Comparison of ENCODE assay signal across 1 cellular context in genomic region chr7:99498546-99498944, GRCh38.
TF ChIP-seq lines count a peak whose summit lies in the region.

No MANE protein-coding gene starts in this region.

TF ChIP-seq in H1, 55 proteins besides CTCF, POLR2A, EP300 and RAD21:
- no peak for TF ChIP-seq CHD2 (IDR thresholded peaks at IDR 0.05; ENCODE audit: low read length)
- no peak for TF ChIP-seq KDM5A (IDR thresholded peaks at IDR 0.05; ENCODE audit: low read length)
- TF ChIP-seq POLR2AphosphoS5 (IDR thresholded peaks at IDR 0.05; ENCODE audit: low read depth, low read length), result no peak
- TF ChIP-seq SP4 (IDR thresholded peaks at IDR 0.05; ENCODE audit: low read length), result no peak
TF ChIP-seq in H1: peak in this region for 0.
